13 cellular contexts compared by ENCODE assay signal in the genomic region with DNA sequence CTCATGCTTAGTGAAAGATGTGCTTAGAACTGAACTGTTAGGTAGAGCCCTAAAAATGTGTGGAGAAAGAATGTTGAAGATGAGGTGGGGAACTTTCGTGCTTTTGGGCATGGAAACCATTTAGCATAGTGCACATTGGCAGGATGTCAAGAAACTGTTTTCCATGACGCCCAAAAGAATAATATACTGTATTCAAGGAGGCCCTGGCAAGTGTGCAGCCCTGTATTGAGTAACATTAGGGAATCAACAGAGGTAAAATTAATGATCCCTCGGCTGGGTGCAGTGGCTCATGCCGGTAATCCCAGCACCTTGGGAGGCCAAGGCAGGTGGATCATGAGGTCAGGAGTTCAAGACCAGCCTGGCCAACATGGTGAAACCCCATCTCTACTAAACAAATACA.
"Had no signal": no experiment of that assay in that cellular context is flagged by ENCODE, and none has a peak within 500 bp of the region (broad histone marks: within the 10 kb centered on the region; RNA-seq: fewer than 3 reads in every experiment).

No MANE protein-coding gene starts in this region.

- ATAC-seq: activated CD8-positive, alpha-beta T cell treated with anti-CD3 and anti-CD28 coated beads for 36 hours; effector memory CD8-positive, alpha-beta T cell; natural killer cell treated with Interleukin-12 subunit alpha and Interleukin-12 subunit beta and Interleukin-15 and Interleukin-18, amount 100 ng/mL, for 72 hours; stimulated activated naive CD8-positive, alpha-beta T cell treated with anti-CD3 and anti-CD28 coated beads, Interleukin-15, amount 100 ng/mL, for 72 hours had no signal

- H3K27ac ChIP-seq: epithelial cell of prostate, psoas muscle had no signal

- H3K9me3 ChIP-seq: psoas muscle had no signal

- H3K4me1 ChIP-seq: psoas muscle had no signal

- DNase-seq: activated CD8-positive, alpha-beta memory T cell treated with anti-CD3 and anti-CD28 coated beads, Interleukin-2, amount 50 U/mL, for 4 hours; activated CD8-positive, alpha-beta T cell treated with anti-CD3 and anti-CD28 coated beads for 36 hours; activated naive CD8-positive, alpha-beta T cell treated with anti-CD3 and anti-CD28 coated beads, Interleukin-2, amount 10 ng/mL, durations not matched to agents 7 days and 5 days; cortex of kidney; effector memory CD8-positive, alpha-beta T cell; nucleus accumbens; psoas muscle; stimulated activated CD4-positive, alpha-beta T cell treated with anti-CD3 and anti-CD28 coated beads, Interleukin-4, amount 100 ng/mL, for 1 hour; stimulated activated CD8-positive, alpha-beta memory T cell treated with anti-CD3 and anti-CD28 coated beads, Interleukin-4, amount 100 ng/mL, for 48 hours; stimulated activated naive CD8-positive, alpha-beta T cell treated with anti-CD3 and anti-CD28 coated beads, Interleukin-15, amount 100 ng/mL, for 72 hours; T-helper 9 cell had no signal

- H3K4me3 ChIP-seq: psoas muscle had no signal
